In the genomic region with DNA sequence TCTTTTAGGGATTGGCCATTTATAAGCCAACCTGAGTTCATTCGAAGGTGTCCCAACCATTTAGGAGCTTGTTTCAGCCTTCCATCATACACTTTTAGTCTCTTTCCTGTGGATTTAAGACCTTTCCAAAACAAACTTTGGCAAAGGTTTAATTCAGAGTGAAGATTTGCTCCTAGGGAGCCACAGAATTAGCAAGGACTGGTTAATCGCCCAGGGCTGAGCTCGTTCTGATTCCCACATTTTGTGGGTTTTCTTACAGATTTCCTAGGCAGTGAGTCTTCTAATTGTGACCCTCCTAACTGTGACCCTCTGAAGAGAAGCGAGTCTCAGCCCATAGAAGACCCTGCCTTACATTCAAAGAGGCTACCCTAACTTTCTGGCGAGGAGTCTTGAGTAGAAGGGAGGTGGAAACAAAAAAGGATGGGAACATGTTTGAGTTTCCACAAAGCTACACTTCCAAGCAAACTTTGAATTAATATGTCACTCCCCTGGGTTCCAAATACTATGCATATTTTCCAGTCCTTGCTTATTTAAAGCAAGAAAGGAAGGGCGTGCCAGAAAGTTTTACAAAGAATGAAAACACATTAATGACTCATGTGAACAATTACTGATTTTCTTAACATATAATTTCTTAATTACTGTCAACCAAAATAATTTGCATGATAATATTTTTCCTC, we compare ENCODE assay signal across 10 cellular contexts.
A peak's percentile ranks its signal among the peaks of the same experiment; 100 is the strongest.
DNase-seq lines count a peak whose midpoint lies in the region; ATAC-seq, FAIRE-seq and TF ChIP-seq lines count a peak whose summit lies in the region.
"Had no signal": no experiment of that assay in that cellular context is flagged by ENCODE, and none has a peak within 500 bp of the region (broad histone marks: within the 10 kb centered on the region; RNA-seq: fewer than 3 reads in every experiment).

No MANE protein-coding gene starts in this region.

- 0 out of 2 replicates have a peak, but pooled peaks cover 6% of the 10 kb centered on the region for H3K9me3 ChIP-seq in DOHH2 (ENCODE audit: control insufficient read depth, insufficient read depth, low read length)
- H3K9me3 ChIP-seq in Panc1 (ENCODE audit: control insufficient read depth, insufficient read depth, low read depth, low read length), result no peaks in the 10 kb centered on the region

- H3K36me3 ChIP-seq in DOHH2 (ENCODE audit: control insufficient read depth, low read length), result peaks cover 26% of the 10 kb centered on the region
- H3K36me3 ChIP-seq in Panc1 (ENCODE audit: control insufficient read depth, insufficient read depth, low read length), result no peaks in the 10 kb centered on the region
- H3K36me3 ChIP-seq in rectal smooth muscle tissue (ENCODE audit: control insufficient read depth, insufficient read depth, low read length), result no peaks in the 10 kb centered on the region

- no TSS peak for BruUV-seq in Panc1 (replicated peaks; lab: Mats Ljungman, UMichigan)

- 0 out of 2 replicates have a peak, but pooled peaks cover 2% of the 10 kb centered on the region for H3F3A ChIP-seq in DOHH2 (ENCODE audit: control insufficient read depth, insufficient read depth)

- intact Hi-C loops in Panc1 (cut with micrococcal nuclease; ENCODE audit: unreplicated experiment), result no loop called here

- DNase-seq in Panc1 (ENCODE audit: low read depth, low spot score), result no peak
- DNase-seq in LoVo (ENCODE audit: low spot score), result no peak
- DNase-seq: GDM1, NCI-H187 had no signal

- CTCF ChIA-PET in Panc1 (lab: Charles Lee), result no interaction called here

- peak overlapping the region; percentile 61 for H3K4me2 ChIP-seq in DOHH2 (ENCODE audit: low read length)

- no peaks in the 10 kb centered on the region for H3K27me3 ChIP-seq in DOHH2 (ENCODE audit: control insufficient read depth, low read length)
- no peaks in the 10 kb centered on the region for H3K27me3 ChIP-seq in Panc1 (ENCODE audit: control insufficient read depth, insufficient read depth, low read length)
- no peaks in the 10 kb centered on the region for H3K27me3 ChIP-seq in rectal smooth muscle tissue (ENCODE audit: control insufficient read depth, insufficient read depth, low read length)

- in situ Hi-C loops in Panc1 (cut with HindIII; ENCODE audit: low pct_unique_long_range_greater_than_20kb, low sequenced_read_pairs), result no loop called here

- peaks cover 86% of the 10 kb centered on the region for H3K4me1 ChIP-seq in DOHH2 (ENCODE audit: control insufficient read depth, low read length)
- peaks cover 57% of the 10 kb centered on the region for H3K4me1 ChIP-seq in Panc1 (ENCODE audit: control insufficient read depth, insufficient read depth, low read length)
- peaks cover 34% of the 10 kb centered on the region for H3K4me1 ChIP-seq in rectal smooth muscle tissue (ENCODE audit: control insufficient read depth, insufficient read depth, low read length)

- no peaks in the 10 kb centered on the region for H3K9me2 ChIP-seq in DOHH2 (replicated peaks; ENCODE audit: control insufficient read depth, low read length)

- H3K79me2 ChIP-seq in DOHH2 (ENCODE audit: control insufficient read depth, low read length), result peaks cover 67% of the 10 kb centered on the region

- peak overlapping the region; percentile 38 for H3K4me3 ChIP-seq in DOHH2 (ENCODE audit: low read length)
- no peak overlapping the region for H3K4me3 ChIP-seq in Panc1 (ENCODE audit: low read depth in 2 of 2, low read length in 2 of 2)
- no peak overlapping the region for H3K4me3 ChIP-seq in rectal smooth muscle tissue (ENCODE audit: low read length)

- no peak overlapping the region for H3K9ac ChIP-seq in rectal smooth muscle tissue (ENCODE audit: low read length)

- no peaks in the 10 kb centered on the region for H4K20me1 ChIP-seq in DOHH2 (ENCODE audit: control insufficient read depth, insufficient read depth, low read depth, low read length)

- ATAC-seq in Panc1, result no peak
- no peak for ATAC-seq in HG02588 (IDR thresholded peaks at IDR 0.05; ENCODE audit: unreplicated experiment)
- no peak for ATAC-seq in GM19328 (IDR thresholded peaks at IDR 0.05; ENCODE audit: unreplicated experiment)
- ATAC-seq in GM19023 (IDR thresholded peaks at IDR 0.05; ENCODE audit: unreplicated experiment), result no peak

- no peak for TF ChIP-seq CTCF in DOHH2 (IDR thresholded peaks at IDR 0.05; ENCODE audit: low read depth, low read length, poor library complexity, severe bottlenecking)
- TF ChIP-seq CTCF in Panc1 (IDR thresholded peaks at IDR 0.05), result no peak

- FAIRE-seq in endometrium (lab: Jason Lieb, UNC), result peak; percentile 79

- POLR2A ChIA-PET in Panc1 (lab: Charles Lee), result no interaction called here

- H3K27ac ChIP-seq in DOHH2 (ENCODE audit: low read depth, low read length) (no peak overlapping the region), Panc1 (ENCODE audit: low read length) (peak overlapping the region; percentile 9; the same call in 1 of the 2 replicates), rectal smooth muscle tissue (ENCODE audit: low read depth, low read length) (peak overlapping the region; percentile 45)
